Comparison of ENCODE assay signal across 8 cellular contexts in genomic region chr5:139560752-139561654, GRCh38. TPM values are rescaled to one million over a fixed set of nuclear protein-coding genes. Genes with fewer than 3 reads are reported as not detected.
DNase-seq lines count a peak whose midpoint lies in the region; ATAC-seq, FAIRE-seq and TF ChIP-seq lines count a peak whose summit lies in the region.

Gene UBE2D2, plus strand, starts transcription at chr5:139561339. Its CDS starts 453 bp downstream, at chr5:139561792.

- H3K4me2 ChIP-seq in DND-41 (ENCODE audit: insufficient read depth, low read length) (peak within 1 kb of the TSS; percentile 86), Karpas-422 (ENCODE audit: low read depth, low read length, poor library complexity, severe bottlenecking) (peak within 1 kb of the TSS; percentile 79)

- no peaks in the 10 kb centered on the region for H3K9me3 ChIP-seq in DND-41 (ENCODE audit: insufficient read depth, low read length, severe bottlenecking)
- no peaks in the 10 kb centered on the region for H3K9me3 ChIP-seq in Karpas-422 (ENCODE audit: low read length)
- H3K9me3 ChIP-seq in esophagus muscularis mucosa: no peaks in the 10 kb centered on the region
- no peaks in the 10 kb centered on the region for H3K9me3 ChIP-seq in muscle layer of duodenum (ENCODE audit: control insufficient read depth in 1 of 2, low read length in 2 of 2)

- intact Hi-C loops in esophagus muscularis mucosa (cut with DNase I): loop anchor here (5.0 kb wide), 2 partner anchors 44 to 139 kb away; no protein-coding TSS in a partner anchor

- no peak for TF ChIP-seq EP300 in esophagus muscularis mucosa (IDR thresholded peaks at IDR 0.05)

- TF ChIP-seq CTCF in DND-41 (IDR thresholded peaks at IDR 0.05; ENCODE audit: borderline replicate concordance, extremely low read depth, low read length, poor library complexity, severe bottlenecking): no peak
- no peak for TF ChIP-seq CTCF in esophagus muscularis mucosa (IDR thresholded peaks at IDR 0.05)

- 1% methylated on average over 13 of the region's 89 CpGs for WGBS in esophagus muscularis mucosa

- H3K9ac ChIP-seq in DND-41 (ENCODE audit: low read depth, low read length) (peak within 1 kb of the TSS; percentile 80), Karpas-422 (ENCODE audit: low read length) (peak within 1 kb of the TSS; percentile 98)

- peaks cover 46% of the 10 kb centered on the region for H3K4me1 ChIP-seq in DND-41 (ENCODE audit: insufficient read depth, low read length)
- peaks cover 42% of the 10 kb centered on the region for H3K4me1 ChIP-seq in Karpas-422 (ENCODE audit: low read length)
- H3K4me1 ChIP-seq in esophagus muscularis mucosa: peaks cover 33 to 48% (median 45%) of the 10 kb centered on the region in 4 donors
- H3K4me1 ChIP-seq in muscle layer of duodenum (ENCODE audit: control insufficient read depth in 1 of 2, insufficient read depth in 2 of 2, low read length in 2 of 2): peaks cover 11 to 39% of the 10 kb centered on the region in 2 donors

- H3K36me3 Mint-ChIP-seq in activated T-cell treated with anti-CD3 and anti-CD28 coated beads, Interleukin-2, amount 50 U/mL, for 72 hours (ENCODE audit: insufficient read depth in 2 of 2): peaks cover 6 to 14% of the 10 kb centered on the region in 2 donors

- ATAC-seq in DND-41 (ENCODE audit: insufficient read depth, low read depth) (peak; percentile 84), GM21825 (IDR thresholded peaks at IDR 0.05; ENCODE audit: unreplicated experiment) (peak; percentile 81)
- peak; percentile 92 to 94 for ATAC-seq in activated T-cell treated with anti-CD3 and anti-CD28 coated beads, Interleukin-2, amount 50 U/mL, for 72 hours (replicated peaks in 1 of 2)

- no peaks in the 10 kb centered on the region for H3K9me2 ChIP-seq in Karpas-422 (replicated peaks; ENCODE audit: insufficient read depth, low read length)

- H3K79me2 ChIP-seq in DND-41 (ENCODE audit: insufficient read depth, low read length): peaks cover 53% of the 10 kb centered on the region
- peaks cover 41% of the 10 kb centered on the region for H3K79me2 ChIP-seq in Karpas-422 (ENCODE audit: low read length)

- H3K36me3 ChIP-seq in DND-41 (ENCODE audit: insufficient read depth, low read length) (peaks cover 14% of the 10 kb centered on the region), Karpas-422 (ENCODE audit: insufficient read depth, low read length) (peaks cover 7% of the 10 kb centered on the region; the same call in 1 of the 2 replicates), esophagus muscularis mucosa (peaks cover 0 to 4% (median 0%) of the 10 kb centered on the region in 4 donors), muscle layer of duodenum (ENCODE audit: control insufficient read depth in 1 of 2, insufficient read depth in 2 of 2, low read length in 2 of 2) (peaks cover 0 to 4% of the 10 kb centered on the region in 2 donors)

- DNase-seq in DND-41: peak; percentile 97
- peak; percentile 99 for DNase-seq in Karpas-422
- peak; percentile 92 for DNase-seq in RCC 7860 (ENCODE audit: low spot score)
- DNase-seq in activated T-cell treated with anti-CD3 and anti-CD28 coated beads, Interleukin-2, amount 50 U/mL, for 72 hours: peak; percentile 98 to 99
- peak; percentile 99 for DNase-seq in esophagus muscularis mucosa (ENCODE audit: extremely low spot score)
- peak; percentile 90 for DNase-seq in stimulated activated CD8-positive, alpha-beta memory T cell treated with anti-CD3 and anti-CD28 coated beads, Interleukin-7, amount 100 ng/mL, for 24 hours (ENCODE audit: low read depth)

- peak within 1 kb of the TSS; percentile 97 for H2AFZ ChIP-seq in DND-41 (ENCODE audit: low read depth, low read length)
- peak within 1 kb of the TSS; percentile 92 for H2AFZ ChIP-seq in Karpas-422 (ENCODE audit: low read length)

- H3K27me3 ChIP-seq in DND-41 (ENCODE audit: insufficient read depth, low read length, poor library complexity) (no peaks in the 10 kb centered on the region), Karpas-422 (ENCODE audit: low read length) (no peaks in the 10 kb centered on the region), esophagus muscularis mucosa (no peaks in the 10 kb centered on the region), muscle layer of duodenum (ENCODE audit: low read depth, low read length) (no peaks in the 10 kb centered on the region)

- peak within 1 kb of the TSS; percentile 97 to 99 for H3K4me3 Mint-ChIP-seq in activated T-cell treated with anti-CD3 and anti-CD28 coated beads, Interleukin-2, amount 50 U/mL, for 72 hours

- no peaks in the 10 kb centered on the region for H3K9me3 Mint-ChIP-seq in activated T-cell treated with anti-CD3 and anti-CD28 coated beads, Interleukin-2, amount 50 U/mL, for 72 hours

- no peaks in the 10 kb centered on the region for H3K27me3 Mint-ChIP-seq in activated T-cell treated with anti-CD3 and anti-CD28 coated beads, Interleukin-2, amount 50 U/mL, for 72 hours (ENCODE audit: low read depth)

- H4K20me1 ChIP-seq in DND-41 (ENCODE audit: insufficient read depth, low read length) (peaks cover 34% of the 10 kb centered on the region), Karpas-422 (ENCODE audit: insufficient read depth, low read depth, low read length) (peaks cover 32% of the 10 kb centered on the region)

- peak within 1 kb of the TSS; percentile 97 for H3K27ac Mint-ChIP-seq in activated T-cell treated with anti-CD3 and anti-CD28 coated beads, Interleukin-2, amount 50 U/mL, for 72 hours

- H3K27ac ChIP-seq in DND-41 (ENCODE audit: low read length) (peak within 1 kb of the TSS; percentile 98), Karpas-422 (ENCODE audit: low read length) (peak within 1 kb of the TSS; percentile 78), esophagus muscularis mucosa (replicated peaks in 1 of 4) (peak within 1 kb of the TSS; percentile 96 to 99 (median 98)), muscle layer of duodenum (ENCODE audit: low read length) (peak within 1 kb of the TSS; percentile 96)

- FAIRE-seq in RCC 7860 (lab: Jason Lieb, UNC): no peak

- peak; percentile 67 for TF ChIP-seq POLR2A in esophagus muscularis mucosa (IDR thresholded peaks at IDR 0.05; ENCODE audit: low read depth)

- H3K4me3 ChIP-seq in DND-41 (ENCODE audit: low read depth in 1 of 2, low read length in 2 of 2) (peak within 1 kb of the TSS; percentile 53 to 75), Karpas-422 (ENCODE audit: low read length) (peak within 1 kb of the TSS; percentile 85), esophagus muscularis mucosa (peak within 1 kb of the TSS; percentile 75 to 99 (median 95)), muscle layer of duodenum (ENCODE audit: low read depth in 1 of 2, low read length in 2 of 2) (peak within 1 kb of the TSS; percentile 81 to 83)

- peaks cover 43% of the 10 kb centered on the region for H3K4me1 Mint-ChIP-seq in activated T-cell treated with anti-CD3 and anti-CD28 coated beads, Interleukin-2, amount 50 U/mL, for 72 hours (ENCODE audit: low read depth)

RNA-seq across cellular contexts. Expression of gene UBE2D2, which starts in this region (rescaled TPM):
- total RNA-seq in Karpas-422 (2014; rRNA removed; shearing (Covaris generic); ENCODE audit: low replicate concordance): 80.2 and 105 TPM in 2 replicates
- total RNA-seq in activated T-cell treated with anti-CD3 and anti-CD28 coated beads, Interleukin-2, amount 50 U/mL, for 72 hours: 100 to 1,000 TPM; 315 to 342 TPM
- 100 to 1,000 TPM in 1 of 4 donors, 10 to 100 TPM in 3; 86.9 to 104 (median 91.5) TPM for total RNA-seq in esophagus muscularis mucosa

Comparison
In these comparisons a context has a peak if more than half of its experiments do, and no peak if none do; other contexts are left out.
1. Peak in every context shown above with its lines: DNase-seq, ATAC-seq, H3K4me3 ChIP-seq and H3K27ac ChIP-seq.